Comparison of ENCODE assay signal across 9 cellular contexts in genomic region chr22:37427128-37427710, GRCh38. TPM values are rescaled to one million over a fixed set of nuclear protein-coding genes. Genes with fewer than 3 reads are reported as not detected.
A peak's percentile ranks its signal among the peaks of the same experiment; 100 is the strongest.
DNase-seq lines count a peak whose midpoint lies in the region; ATAC-seq and TF ChIP-seq lines count a peak whose summit lies in the region.
"Had no signal": no experiment of that assay in that cellular context is flagged by ENCODE, and none has a peak within 500 bp of the region (broad histone marks: within the 10 kb centered on the region; RNA-seq: fewer than 3 reads in every experiment).

Gene ELFN2 (minus strand): TSS chr22:37427479. CDS start chr22:37375534, 51,945 bp downstream.

- TF ChIP-seq POLR2A in body of pancreas (IDR thresholded peaks at IDR 0.05), result no peak

- H3K9me3 ChIP-seq in body of pancreas (no peaks in the 10 kb centered on the region), tibial artery (no peaks in the 10 kb centered on the region)

- WGBS in body of pancreas, 2 donors, result 0% methylated on average over 12 of the region's 72 CpGs; no CpG with 5 or more reads in 1 of the 2 donors

- H3K36me3 ChIP-seq in body of pancreas (replicated peaks in 1 of 2; ENCODE audit: insufficient read depth in 1 of 2, low read depth in 2 of 2) (no peaks in the 10 kb centered on the region), tibial artery (no peaks in the 10 kb centered on the region)

- H3K4me1 ChIP-seq in body of pancreas (peaks cover 22% of the 10 kb centered on the region), tibial artery (peaks cover 0 to 16% (median 15%) of the 10 kb centered on the region in 4 donors)

- peaks cover 0 to 27% of the 10 kb centered on the region in 2 donors for H3K27me3 ChIP-seq in body of pancreas
- peaks cover 0 to 95% of the 10 kb centered on the region in 2 donors for H3K27me3 ChIP-seq in tibial artery

- no peak within 1 kb of the TSS for H3K27ac ChIP-seq in body of pancreas
- no peak within 1 kb of the TSS for H3K27ac ChIP-seq in tibial artery

- intact Hi-C loops in body of pancreas (cut with DNase I), result no loop called here
- intact Hi-C loops in tibial artery (cut with DNase I; ENCODE audit: low total_unique reads), result no loop called here

- H3K4me3 ChIP-seq in body of pancreas, result no peak within 1 kb of the TSS
- H3K4me3 ChIP-seq in tibial artery, result peak within 1 kb of the TSS; percentile 19 to 47

- DNase-seq in activated T-cell treated with anti-CD3 and anti-CD28 coated beads, Interleukin-2, amount 50 U/mL, for 1 hour, result peak; percentile 35
- DNase-seq in activated T-cell treated with anti-CD3 and anti-CD28 coated beads for 4 hours (no peak), body of pancreas (peak in 3 of 4 donors; percentile 37 to 41 (median 38)), left kidney (ENCODE audit: low read depth, low spot score) (peak; percentile 76), tibial artery (no peak), NCI-H2196 treated with DMSO at 0.1 percent for 48 hours (lab: John Stamatoyannopoulos, UW; ENCODE audit: unreplicated experiment) (no peak), superior temporal gyrus (ENCODE audit: extremely low spot score) (no peak)
- DNase-seq: DMS79 had no signal

- TF ChIP-seq CTCF in body of pancreas (IDR thresholded peaks at IDR 0.05) (no peak), tibial artery (IDR thresholded peaks at IDR 0.05) (no peak)

- ATAC-seq in body of pancreas (no peak), HG03469 (IDR thresholded peaks at IDR 0.05; ENCODE audit: unreplicated experiment) (no peak)

RNA-seq across cellular contexts. Expression of gene ELFN2, which starts in this region (rescaled TPM):
- total RNA-seq in body of pancreas, result 1 to 10 TPM in 1 of 2 donors, not detected in 1; 1.6 TPM

Comparison
In these comparisons a context has a peak if more than half of its experiments do, and no peak if none do; other contexts are left out.
1. DNase-seq: peak in activated T-cell treated with anti-CD3 and anti-CD28 coated beads, Interleukin-2, amount 50 U/mL, for 1 hour (single experiment), body of pancreas (3 of 4) and left kidney (single experiment); none in activated T-cell treated with anti-CD3 and anti-CD28 coated beads for 4 hours (single experiment), tibial artery (0 of 2), NCI-H2196 treated with DMSO at 0.1 percent for 48 hours (single experiment) and superior temporal gyrus (single experiment).
2. H3K4me3 ChIP-seq: peak in tibial artery (2 of 2); none in body of pancreas (0 of 2).